In genomic region chr5:58074222-58074621, GRCh38 we compare ENCODE assay signal across 22 cellular contexts.
DNase-seq lines count a peak whose midpoint lies in the region; ATAC-seq, FAIRE-seq and TF ChIP-seq lines count a peak whose summit lies in the region.
"Had no signal": no experiment of that assay in that cellular context is flagged by ENCODE, and none has a peak within 500 bp of the region (broad histone marks: within the 10 kb centered on the region; RNA-seq: fewer than 3 reads in every experiment).

No MANE protein-coding gene starts in this region.

- no TSS peak for BruUV-seq in Panc1 (replicated peaks; lab: Mats Ljungman, UMichigan)

- WGBS in A549 (ENCODE audit: missing lambda C conversion rate): 35% methylated on average over 4 of the region's 4 CpGs
- WGBS in testis, 2 donors: 76 to 77% methylated on average over 4 of the region's 4 CpGs

- no peak for DNase-seq in A549 (ENCODE audit: low read depth in 1 of 2, low spot score in 1 of 2)
- peak; percentile 67 for DNase-seq in HT-29 (ENCODE audit: low spot score)
- DNase-seq in Panc1 (ENCODE audit: low read depth, low spot score): no peak
- no peak for DNase-seq in osteoblast (ENCODE audit: insufficient read length, low spot score, missing footprints)
- no peak for DNase-seq in NAMALWA (ENCODE audit: low spot score)
- no peak for DNase-seq in DMS153 treated with DMSO at 0.1 percent for 48 hours (lab: John Stamatoyannopoulos, UW; ENCODE audit: unreplicated experiment)
- DNase-seq in testis: no peak
- DNase-seq: ACHN; Caco-2; CD4-positive, alpha-beta memory T cell; DMS 273 treated with DMSO at 0.1 percent for 48 hours; DND-41; H9; Karpas-422; NCI-H1092; NCI-H1436; NCI-H187 treated with DMSO at 0.1 percent for 48 hours; NCI-H748 treated with DMSO at 0.1 percent for 48 hours; NK-92 treated with Interleukin-12 subunit alpha and Interleukin-12 subunit beta, amount 100 ng/mL, for 24 hours had no signal

- H3K4me3 ChIP-seq in A549 (no peak overlapping the region), Panc1 (ENCODE audit: low read depth in 2 of 2, low read length in 2 of 2) (no peak overlapping the region), osteoblast (ENCODE audit: insufficient read depth, low read length) (no peak overlapping the region), testis (no peak overlapping the region)
- H3K4me3 ChIP-seq: BLaER1 treated with 17β-estradiol and CSF1 and Interleukin-3, amounts not matched to agents 10 nM and 100 nM; GM12878 had no signal

- TF ChIP-seq CTCF in A549 (IDR thresholded peaks at IDR 0.05): no peak
- TF ChIP-seq CTCF in Panc1 (IDR thresholded peaks at IDR 0.05): no peak
- no peak for TF ChIP-seq CTCF in osteoblast (IDR thresholded peaks at IDR 0.05; ENCODE audit: extremely low read depth, low read depth, low read length)
- TF ChIP-seq CTCF in testis (IDR thresholded peaks at IDR 0.05): no peak

- POLR2A ChIA-PET in A549 (lab: Yijun Ruan, JAX): no interaction called here
- POLR2A ChIA-PET in Panc1 (lab: Charles Lee): no interaction called here

- H3K27ac ChIP-seq in A549 (peak overlapping the region in 1 of 2 experiments; percentile 24; a peak in 2 of 6 replicates), Panc1 (ENCODE audit: low read length) (peak overlapping the region; percentile 90; the same call in 1 of the 2 replicates), osteoblast (ENCODE audit: low read depth, low read length) (no peak overlapping the region), testis (no peak overlapping the region)
- H3K27ac ChIP-seq: BLaER1 treated with 17β-estradiol and CSF1 and Interleukin-3, amounts not matched to agents 10 nM and 100 nM had no signal

- H3K27me3 ChIP-seq in Panc1 (ENCODE audit: control insufficient read depth, insufficient read depth, low read length) (no peaks in the 10 kb centered on the region), osteoblast (ENCODE audit: insufficient read depth, low read length) (no peaks in the 10 kb centered on the region), testis (no peaks in the 10 kb centered on the region)
- H3K27me3 ChIP-seq: BLaER1 treated with 17β-estradiol and CSF1 and Interleukin-3, amounts not matched to agents 10 nM and 100 nM had no signal

- peak overlapping the region; percentile 15 for H2AFZ ChIP-seq in osteoblast (ENCODE audit: low read length)

- H3K9me3 ChIP-seq in A549 (no peaks in the 10 kb centered on the region), Panc1 (ENCODE audit: control insufficient read depth, insufficient read depth, low read depth, low read length) (no peaks in the 10 kb centered on the region), osteoblast (ENCODE audit: low read depth, low read length) (no peaks in the 10 kb centered on the region), testis (no peaks in the 10 kb centered on the region)
- H3K9me3 ChIP-seq: Caco-2 had no signal

- TF ChIP-seq RAD21 in A549 (conservative IDR thresholded peaks at IDR 0.05 in 1 of 2, IDR thresholded peaks at IDR 0.05 in 1 of 2): no peak

- CTCF ChIA-PET in A549 (lab: Yijun Ruan, JAX): interaction anchor here (1.0 to 3.2 kb wide), 3 partner anchors 8 to 17 kb away, joined by 3 to 11 read pairs (median 3); no protein-coding TSS in a partner anchor
- CTCF ChIA-PET in Panc1 (lab: Charles Lee): no interaction called here

- no peak for TF ChIP-seq EP300 in A549 (IDR thresholded peaks at IDR 0.05)

- intact Hi-C loops in Panc1 (cut with micrococcal nuclease; ENCODE audit: unreplicated experiment): loop anchor here (10.0 kb wide), 1 partner anchor 111 kb away; no protein-coding TSS in a partner anchor
- intact Hi-C loops in testis (cut with DNase I; ENCODE audit: low total_unique reads): no loop called here

- ATAC-seq in A549 (no peak), Panc1 (no peak)
- ATAC-seq: GM12878 had no signal

- no peak for FAIRE-seq in A549 (lab: Jason Lieb, UNC)
- FAIRE-seq: GM12878, RCC 7860 had no signal

- H3K4me1 ChIP-seq in A549 (peaks cover 48% of the 10 kb centered on the region), Panc1 (ENCODE audit: control insufficient read depth, insufficient read depth, low read length) (peaks cover 68% of the 10 kb centered on the region), osteoblast (ENCODE audit: insufficient read depth, low read length) (no peaks in the 10 kb centered on the region), testis (no peaks in the 10 kb centered on the region)
- H3K4me1 ChIP-seq: BLaER1 treated with 17β-estradiol and CSF1 and Interleukin-3, amounts not matched to agents 10 nM and 100 nM had no signal

- TF ChIP-seq POLR2A in A549 (IDR thresholded peaks at IDR 0.05; ENCODE audit: low read length) (no peak), testis (IDR thresholded peaks at IDR 0.05) (no peak)

- H3K36me3 ChIP-seq in Panc1 (ENCODE audit: control insufficient read depth, insufficient read depth, low read length) (no peaks in the 10 kb centered on the region), osteoblast (ENCODE audit: insufficient read depth, low read length) (no peaks in the 10 kb centered on the region), testis (ENCODE audit: low read depth, missing control alignments) (no peaks in the 10 kb centered on the region)
- H3K36me3 ChIP-seq: BLaER1 treated with 17β-estradiol and CSF1 and Interleukin-3, amounts not matched to agents 10 nM and 100 nM had no signal

- H3K79me2 ChIP-seq in osteoblast (ENCODE audit: insufficient read depth, low read length): no peaks in the 10 kb centered on the region

- H4K20me1 ChIP-seq in osteoblast (ENCODE audit: insufficient read depth, low read length): no peaks in the 10 kb centered on the region
- H4K20me1 ChIP-seq: BLaER1 treated with 17β-estradiol and CSF1 and Interleukin-3, amounts not matched to agents 10 nM and 100 nM had no signal

- H3K4me2 ChIP-seq in A549 (peak overlapping the region; percentile 39), osteoblast (ENCODE audit: insufficient read depth, low read length) (no peak overlapping the region)
- H3K4me2 ChIP-seq: BLaER1 treated with 17β-estradiol and CSF1 and Interleukin-3, amounts not matched to agents 10 nM and 100 nM had no signal

- in situ Hi-C loops in Panc1 (cut with HindIII; ENCODE audit: low pct_unique_long_range_greater_than_20kb, low sequenced_read_pairs): no loop called here

TF ChIP-seq in A549, 52 proteins besides CTCF, POLR2A, EP300 and RAD21:
- TF ChIP-seq HOXB5 (CRISPR knock-in tag; IDR thresholded peaks at IDR 0.05): no peak
- no peak for TF ChIP-seq ZFP36 (IDR thresholded peaks at IDR 0.05; ENCODE audit: borderline replicate concordance, partially characterized antibody)
- TF ChIP-seq RARB (CRISPR knock-in tag; IDR thresholded peaks at IDR 0.05): no peak
- no peak for TF ChIP-seq MYC (IDR thresholded peaks at IDR 0.05; ENCODE audit: borderline replicate concordance, low read length)
- TF ChIP-seq RNF2 (IDR thresholded peaks at IDR 0.05; ENCODE audit: borderline replicate concordance, low read depth): no peak
- TF ChIP-seq, protein P1, sequence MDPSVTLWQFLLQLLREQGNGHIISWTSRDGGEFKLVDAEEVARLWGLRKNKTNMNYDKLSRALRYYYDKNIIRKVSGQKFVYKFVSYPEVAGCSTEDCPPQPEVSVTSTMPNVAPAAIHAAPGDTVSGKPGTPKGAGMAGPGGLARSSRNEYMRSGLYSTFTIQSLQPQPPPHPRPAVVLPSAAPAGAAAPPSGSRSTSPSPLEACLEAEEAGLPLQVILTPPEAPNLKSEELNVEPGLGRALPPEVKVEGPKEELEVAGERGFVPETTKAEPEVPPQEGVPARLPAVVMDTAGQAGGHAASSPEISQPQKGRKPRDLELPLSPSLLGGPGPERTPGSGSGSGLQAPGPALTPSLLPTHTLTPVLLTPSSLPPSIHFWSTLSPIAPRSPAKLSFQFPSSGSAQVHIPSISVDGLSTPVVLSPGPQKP (IDR thresholded peaks at IDR 0.05; ENCODE audit: low read depth, low read length): no peak
- TF ChIP-seq, protein P2, sequence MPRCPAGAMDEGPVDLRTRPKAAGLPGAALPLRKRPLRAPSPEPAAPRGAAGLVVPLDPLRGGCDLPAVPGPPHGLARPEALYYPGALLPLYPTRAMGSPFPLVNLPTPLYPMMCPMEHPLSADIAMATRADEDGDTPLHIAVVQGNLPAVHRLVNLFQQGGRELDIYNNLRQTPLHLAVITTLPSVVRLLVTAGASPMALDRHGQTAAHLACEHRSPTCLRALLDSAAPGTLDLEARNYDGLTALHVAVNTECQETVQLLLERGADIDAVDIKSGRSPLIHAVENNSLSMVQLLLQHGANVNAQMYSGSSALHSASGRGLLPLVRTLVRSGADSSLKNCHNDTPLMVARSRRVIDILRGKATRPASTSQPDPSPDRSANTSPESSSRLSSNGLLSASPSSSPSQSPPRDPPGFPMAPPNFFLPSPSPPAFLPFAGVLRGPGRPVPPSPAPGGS (IDR thresholded peaks at IDR 0.05): no peak
- TF ChIP-seq, protein P3, sequence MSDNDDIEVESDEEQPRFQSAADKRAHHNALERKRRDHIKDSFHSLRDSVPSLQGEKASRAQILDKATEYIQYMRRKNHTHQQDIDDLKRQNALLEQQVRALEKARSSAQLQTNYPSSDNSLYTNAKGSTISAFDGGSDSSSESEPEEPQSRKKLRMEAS (IDR thresholded peaks at IDR 0.05): no peak
- TF ChIP-seq PBX3 (IDR thresholded peaks at IDR 0.05): no peak
- no peak for TF ChIP-seq HOXA7 (CRISPR knock-in tag; IDR thresholded peaks at IDR 0.05)
- TF ChIP-seq SREBF2 (IDR thresholded peaks at IDR 0.05): no peak
- TF ChIP-seq KDM5A (IDR thresholded peaks at IDR 0.05): no peak
- no peak for TF ChIP-seq TFCP2L1 (CRISPR knock-in tag; IDR thresholded peaks at IDR 0.05)
- TF ChIP-seq FOSB (CRISPR knock-in tag; IDR thresholded peaks at IDR 0.05): no peak
- TF ChIP-seq, protein P4, sequence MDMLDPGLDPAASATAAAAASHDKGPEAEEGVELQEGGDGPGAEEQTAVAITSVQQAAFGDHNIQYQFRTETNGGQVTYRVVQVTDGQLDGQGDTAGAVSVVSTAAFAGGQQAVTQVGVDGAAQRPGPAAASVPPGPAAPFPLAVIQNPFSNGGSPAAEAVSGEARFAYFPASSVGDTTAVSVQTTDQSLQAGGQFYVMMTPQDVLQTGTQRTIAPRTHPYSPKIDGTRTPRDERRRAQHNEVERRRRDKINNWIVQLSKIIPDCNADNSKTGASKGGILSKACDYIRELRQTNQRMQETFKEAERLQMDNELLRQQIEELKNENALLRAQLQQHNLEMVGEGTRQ (IDR thresholded peaks at IDR 0.05): no peak
- no peak for TF ChIP-seq CBX2 (IDR thresholded peaks at IDR 0.05; ENCODE audit: borderline replicate concordance, low read depth)
- no peak for TF ChIP-seq ZSCAN20 (CRISPR knock-in tag; IDR thresholded peaks at IDR 0.05)
- no peak for TF ChIP-seq JUNB (IDR thresholded peaks at IDR 0.05)
